Comparison of ENCODE assay signal across 11 cellular contexts in the genomic region with DNA sequence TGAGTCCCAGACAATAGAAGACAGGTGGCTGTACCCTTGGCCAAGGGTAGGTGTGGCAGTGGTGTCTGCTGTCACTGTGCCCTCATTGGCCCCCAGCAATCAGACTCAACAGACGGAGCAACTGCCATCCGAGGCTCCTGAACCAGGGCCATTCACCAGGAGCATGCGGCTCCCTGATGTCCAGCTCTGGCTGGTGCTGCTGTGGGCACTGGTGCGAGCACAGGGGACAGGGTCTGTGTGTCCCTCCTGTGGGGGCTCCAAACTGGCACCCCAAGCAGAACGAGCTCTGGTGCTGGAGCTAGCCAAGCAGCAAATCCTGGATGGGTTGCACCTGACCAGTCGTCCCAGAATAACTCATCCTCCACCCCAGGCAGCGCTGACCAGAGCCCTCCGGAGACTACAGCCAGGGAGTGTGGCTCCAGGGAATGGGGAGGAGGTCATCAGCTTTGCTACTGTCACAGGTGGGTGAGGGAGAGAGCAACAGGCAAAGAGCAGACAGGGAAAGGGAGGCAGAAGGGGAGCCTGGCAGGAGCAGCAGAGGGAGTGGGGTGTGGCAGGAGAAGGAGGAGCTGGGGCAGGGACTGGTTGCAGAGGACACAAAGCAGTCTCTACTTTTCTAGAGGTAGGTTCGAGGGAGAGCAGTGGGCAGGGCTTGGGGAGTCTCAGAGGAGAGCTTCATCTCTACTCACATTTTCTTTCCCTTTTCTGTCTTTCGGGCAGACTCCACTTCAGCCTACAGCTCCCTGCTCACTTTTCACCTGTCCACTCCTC. TPM values are rescaled to one million over a fixed set of nuclear protein-coding genes. Genes with fewer than 3 reads are reported as not detected.
DNase-seq lines count a peak whose midpoint lies in the region; ATAC-seq, FAIRE-seq and TF ChIP-seq lines count a peak whose summit lies in the region.
"Had no signal": no experiment of that assay in that cellular context is flagged by ENCODE, and none has a peak within 500 bp of the region (broad histone marks: within the 10 kb centered on the region; RNA-seq: fewer than 3 reads in every experiment).

No MANE protein-coding gene starts in this region.

- H3K27ac ChIP-seq in A549, result peak overlapping the region; percentile 92 to 99
- no peak overlapping the region for H3K27ac ChIP-seq in DND-41 (ENCODE audit: low read length)
- H3K27ac ChIP-seq in SU-DHL-6 (ENCODE audit: low read depth, low read length), result no peak overlapping the region
- H3K27ac ChIP-seq in right atrium auricular region, result no peak overlapping the region
- H3K27ac ChIP-seq: SJSA1, suprapubic skin had no signal

- POLR2A ChIA-PET in A549 (lab: Yijun Ruan, JAX), result interaction anchor here (0.6 to 0.7 kb wide), 2 partner anchors 116 to 178 kb away, joined by 3 read pairs; no protein-coding TSS in a partner anchor

- no peaks in the 10 kb centered on the region for H3K9me2 ChIP-seq in SU-DHL-6 (replicated peaks; ENCODE audit: insufficient read depth, low read length)

- no peak overlapping the region for H3K9ac ChIP-seq in DND-41 (ENCODE audit: low read depth, low read length)
- peak overlapping the region; percentile 37; the same call in 1 of the 2 replicates for H3K9ac ChIP-seq in SU-DHL-6 (ENCODE audit: low read length)

- CTCF ChIA-PET in A549 (lab: Yijun Ruan, JAX), result interaction anchor here (0.6 to 13.4 kb wide), 39 partner anchors 7 to 832 kb away, joined by 3 to 459 read pairs (median 5); a partner anchor contains a TSS

- H3K79me2 ChIP-seq in DND-41 (ENCODE audit: insufficient read depth, low read length), result no peaks in the 10 kb centered on the region
- H3K79me2 ChIP-seq in SU-DHL-6 (ENCODE audit: insufficient read depth, low read length), result no peaks in the 10 kb centered on the region

- no peak for TF ChIP-seq EP300 in A549 (IDR thresholded peaks at IDR 0.05)

- TF ChIP-seq CTCF in A549 (IDR thresholded peaks at IDR 0.05) (no peak), DND-41 (IDR thresholded peaks at IDR 0.05; ENCODE audit: borderline replicate concordance, extremely low read depth, low read length, poor library complexity, severe bottlenecking) (no peak), SU-DHL-6 (IDR thresholded peaks at IDR 0.05; ENCODE audit: insufficient read depth, low read length, poor library complexity, severe bottlenecking) (no peak), right atrium auricular region (IDR thresholded peaks at IDR 0.05) (no peak)

- DNase-seq in A549 (ENCODE audit: low read depth in 1 of 2, low spot score in 1 of 2) (no peak), DND-41 (no peak), right atrium auricular region (ENCODE audit: low spot score) (no peak), putamen (ENCODE audit: low spot score) (no peak), NCI-H1092 treated with DMSO at 0.1 percent for 48 hours (lab: John Stamatoyannopoulos, UW) (no peak)
- DNase-seq: amniotic stem cell had no signal

- H3K4me3 ChIP-seq in A549, result peak overlapping the region; percentile 7; the same call in 1 of the 3 replicates
- no peak overlapping the region for H3K4me3 ChIP-seq in DND-41 (ENCODE audit: low read depth in 1 of 2, low read length in 2 of 2)
- H3K4me3 ChIP-seq in SU-DHL-6 (ENCODE audit: insufficient read depth, low read length, poor library complexity, severe bottlenecking), result no peak overlapping the region
- H3K4me3 ChIP-seq in iPS-11a (ENCODE audit: low read depth, low read length), result peak overlapping the region; percentile 50
- H3K4me3 ChIP-seq in right atrium auricular region, result no peak overlapping the region
- H3K4me3 ChIP-seq: SJSA1, suprapubic skin had no signal

- H3K4me1 ChIP-seq in A549, result peaks cover 77% of the 10 kb centered on the region
- peaks cover 22% of the 10 kb centered on the region for H3K4me1 ChIP-seq in DND-41 (ENCODE audit: insufficient read depth, low read length)
- H3K4me1 ChIP-seq in right atrium auricular region, result peaks cover 0 to 21% of the 10 kb centered on the region in 2 donors

- H3K9me3 ChIP-seq in A549 (no peaks in the 10 kb centered on the region), DND-41 (ENCODE audit: insufficient read depth, low read length, severe bottlenecking) (no peaks in the 10 kb centered on the region), SU-DHL-6 (ENCODE audit: insufficient read depth, low read length) (no peaks in the 10 kb centered on the region), right atrium auricular region (no peaks in the 10 kb centered on the region)
- H3K9me3 ChIP-seq: SJSA1, suprapubic skin had no signal

- H2AFZ ChIP-seq in DND-41 (ENCODE audit: low read depth, low read length), result peak overlapping the region; percentile 63; the same call in 1 of the 2 replicates
- peak overlapping the region; percentile 15 for H2AFZ ChIP-seq in SU-DHL-6 (ENCODE audit: low read depth, low read length, severe bottlenecking)

- no peak for FAIRE-seq in A549 (lab: Jason Lieb, UNC)

- no peaks in the 10 kb centered on the region for H4K20me1 ChIP-seq in DND-41 (ENCODE audit: insufficient read depth, low read length)
- H4K20me1 ChIP-seq in SU-DHL-6 (ENCODE audit: low read depth, low read length), result no peaks in the 10 kb centered on the region

- peaks cover 9% of the 10 kb centered on the region; the same call in 1 of the 2 replicates for H3F3A ChIP-seq in SU-DHL-6 (ENCODE audit: insufficient read depth)

- no peak for TF ChIP-seq RAD21 in A549 (conservative IDR thresholded peaks at IDR 0.05 in 1 of 2, IDR thresholded peaks at IDR 0.05 in 1 of 2)

- no peaks in the 10 kb centered on the region for H3K36me3 ChIP-seq in DND-41 (ENCODE audit: insufficient read depth, low read length)
- no peaks in the 10 kb centered on the region for H3K36me3 ChIP-seq in SU-DHL-6 (ENCODE audit: low read length)
- no peaks in the 10 kb centered on the region for H3K36me3 ChIP-seq in right atrium auricular region
- H3K36me3 ChIP-seq: suprapubic skin had no signal

- 76% methylated on average over 8 of the region's 10 CpGs for WGBS in A549 (ENCODE audit: missing lambda C conversion rate)

- H3K27me3 ChIP-seq in DND-41 (ENCODE audit: insufficient read depth, low read length, poor library complexity), result peaks cover 2% of the 10 kb centered on the region
- no peaks in the 10 kb centered on the region for H3K27me3 ChIP-seq in SU-DHL-6 (ENCODE audit: low read length)
- no peaks in the 10 kb centered on the region for H3K27me3 ChIP-seq in right atrium auricular region
- H3K27me3 ChIP-seq: SJSA1, suprapubic skin had no signal

- no peak for TF ChIP-seq POLR2A in A549 (IDR thresholded peaks at IDR 0.05; ENCODE audit: low read length)

- ATAC-seq in A549, result 0 out of 6 replicates have a peak, but pooled peaks of 1 of the 2 experiments have one; percentile 0
- no peak for ATAC-seq in DND-41 (ENCODE audit: insufficient read depth, low read depth)
- no peak for ATAC-seq in GM19467 (IDR thresholded peaks at IDR 0.05; ENCODE audit: unreplicated experiment)

- H3K4me2 ChIP-seq in A549, result peak overlapping the region; percentile 97
- H3K4me2 ChIP-seq in DND-41 (ENCODE audit: insufficient read depth, low read length), result no peak overlapping the region
- peak overlapping the region; percentile 54 for H3K4me2 ChIP-seq in SU-DHL-6 (ENCODE audit: low read depth, low read length, poor library complexity, severe bottlenecking)

TF ChIP-seq in A549, 52 proteins besides CTCF, POLR2A, EP300 and RAD21 (continues in another document):
- TF ChIP-seq CHD4 (IDR thresholded peaks at IDR 0.05; ENCODE audit: borderline replicate concordance) (no peak), HOXB5 (CRISPR knock-in tag; IDR thresholded peaks at IDR 0.05) (no peak), ZNF302 (CRISPR knock-in tag; IDR thresholded peaks at IDR 0.05) (no peak), MAFK (IDR thresholded peaks at IDR 0.05; ENCODE audit: partially characterized antibody) (no peak), RNF2 (IDR thresholded peaks at IDR 0.05; ENCODE audit: borderline replicate concordance, low read depth) (no peak), BHLHE40 (IDR thresholded peaks at IDR 0.05; ENCODE audit: low read depth, low read length) (no peak), ZC3H11A (IDR thresholded peaks at IDR 0.05) (no peak), ZSCAN20 (CRISPR knock-in tag; IDR thresholded peaks at IDR 0.05) (no peak), KDM1A (IDR thresholded peaks at IDR 0.05; ENCODE audit: low read depth) (no peak)

RNA-seq across cellular contexts. Expression of a gene that starts 0.5 kb away (rescaled TPM):
- polyA plus RNA-seq in A549 (2011; rRNA removed) (2.4 and 2.9 TPM in 2 replicates), A549 (2017; fragmentation: RNase III; extraction: RNeasy Plus Mini Kit Qiagen cat#74134 plus additional on column Dnase treatment) (0.50 to 0.74 TPM (median 0.67 TPM) in 3 replicates)
- polyA plus RNA-seq in A549 (2012; cell fraction: cytosol; rRNA removed), result 0.67 and 0.74 TPM in 2 replicates
- 1.3 TPM in 2 replicates for polyA plus RNA-seq in A549 (2012; cell fraction: nucleus; rRNA removed)
- 3.3 and 5.0 TPM in 2 replicates for polyA minus RNA-seq in A549 (2011; rRNA and poly(A)+ RNA removed)
- not detected for total RNA-seq in right atrium auricular region

RNA-seq across cellular contexts. Expression of a gene that starts 4.0 kb away (rescaled TPM):
- polyA plus RNA-seq in A549 (2011; rRNA removed), result 27.3 and 30.0 TPM in 2 replicates
- polyA plus RNA-seq in A549 (2012; cell fraction: cytosol; rRNA removed), result 22.8 and 31.1 TPM in 2 replicates
- polyA plus RNA-seq in A549 (2012; cell fraction: nucleus; rRNA removed), result 95.0 and 106 TPM in 2 replicates
- polyA plus RNA-seq in A549 (2017; fragmentation: RNase III; extraction: RNeasy Plus Mini Kit Qiagen cat#74134 plus additional on column Dnase treatment), result 13.0 to 13.5 TPM (median 13.1 TPM) in 3 replicates
- 44.9 and 52.6 TPM in 2 replicates for polyA minus RNA-seq in A549 (2011; rRNA and poly(A)+ RNA removed)
- 1 to 10 TPM in 1 of 2 donors, not detected in 1; 1.2 TPM for total RNA-seq in right atrium auricular region

RNA-seq across cellular contexts. Expression of a gene that starts 21.0 kb away (rescaled TPM):
- polyA plus RNA-seq in A549 (2011; rRNA removed) (0.07 and 0.08 TPM in 2 replicates), A549 (2017; fragmentation: RNase III; extraction: RNeasy Plus Mini Kit Qiagen cat#74134 plus additional on column Dnase treatment) (not detected in 3 replicates)
- 0.03 and 0.08 TPM in 2 replicates for polyA plus RNA-seq in A549 (2012; cell fraction: cytosol; rRNA removed)
- polyA plus RNA-seq in A549 (2012; cell fraction: nucleus; rRNA removed), result 0.11 and 0.13 TPM in 2 replicates
- polyA minus RNA-seq in A549 (2011; rRNA and poly(A)+ RNA removed), result 0.08 TPM in 1 of 2 replicates, not detected in the other
- total RNA-seq in right atrium auricular region, result not detected
- total RNA-seq: suprapubic skin had no signal

RNA-seq across cellular contexts. Expression of a gene that starts 24.1 kb away (rescaled TPM):
- polyA plus RNA-seq in A549 (2011; rRNA removed) (0.25 and 0.50 TPM in 2 replicates), A549 (2017; fragmentation: RNase III; extraction: RNeasy Plus Mini Kit Qiagen cat#74134 plus additional on column Dnase treatment) (0.20 to 0.29 TPM in 2 of 3 replicates, not detected in the other)
- polyA plus RNA-seq in A549 (2012; cell fraction: cytosol; rRNA removed), result 0.23 and 0.24 TPM in 2 replicates
- polyA plus RNA-seq in A549 (2012; cell fraction: nucleus; rRNA removed), result 0.62 and 0.77 TPM in 2 replicates
- polyA minus RNA-seq in A549 (2011; rRNA and poly(A)+ RNA removed), result not detected in 2 replicates
- 1 to 10 TPM; 3.4 to 4.2 TPM for total RNA-seq in right atrium auricular region

RNA-seq across cellular contexts. Expression of a gene that starts 24.7 kb away (rescaled TPM):
- 28.8 and 30.6 TPM in 2 replicates for polyA plus RNA-seq in A549 (2011; rRNA removed)
- 24.1 and 33.5 TPM in 2 replicates for polyA plus RNA-seq in A549 (2012; cell fraction: cytosol; rRNA removed)
- polyA plus RNA-seq in A549 (2012; cell fraction: nucleus; rRNA removed), result 44.2 and 64.6 TPM in 2 replicates
- polyA plus RNA-seq in A549 (2017; fragmentation: RNase III; extraction: RNeasy Plus Mini Kit Qiagen cat#74134 plus additional on column Dnase treatment), result 14.0 to 14.7 TPM (median 14.4 TPM) in 3 replicates
- 32.8 and 38.9 TPM in 2 replicates for polyA minus RNA-seq in A549 (2011; rRNA and poly(A)+ RNA removed)
- total RNA-seq in right atrium auricular region, result 10 to 100 TPM; 31.7 to 47.8 TPM

Comparison
In these comparisons a context has a peak if more than half of its experiments do, and no peak if none do; other contexts are left out.
1. H3K27ac ChIP-seq: peak in A549 (2 of 2); none in DND-41 (single experiment), SU-DHL-6 (single experiment) and right atrium auricular region (0 of 2).
2. H3K4me3 ChIP-seq: peak in A549 (single experiment) and iPS-11a (single experiment); none in DND-41 (0 of 2), SU-DHL-6 (single experiment) and right atrium auricular region (0 of 2).